Comparison of ENCODE assay signal across 1 cellular context in genomic region chr17:64084086-64084939, GRCh38.
TF ChIP-seq lines count a peak whose summit lies in the region.

No MANE protein-coding gene starts in this region.

TF ChIP-seq in HepG2, 621 proteins besides CTCF, POLR2A, EP300 and RAD21 (continued from another document):
- TF ChIP-seq, protein P1, sequence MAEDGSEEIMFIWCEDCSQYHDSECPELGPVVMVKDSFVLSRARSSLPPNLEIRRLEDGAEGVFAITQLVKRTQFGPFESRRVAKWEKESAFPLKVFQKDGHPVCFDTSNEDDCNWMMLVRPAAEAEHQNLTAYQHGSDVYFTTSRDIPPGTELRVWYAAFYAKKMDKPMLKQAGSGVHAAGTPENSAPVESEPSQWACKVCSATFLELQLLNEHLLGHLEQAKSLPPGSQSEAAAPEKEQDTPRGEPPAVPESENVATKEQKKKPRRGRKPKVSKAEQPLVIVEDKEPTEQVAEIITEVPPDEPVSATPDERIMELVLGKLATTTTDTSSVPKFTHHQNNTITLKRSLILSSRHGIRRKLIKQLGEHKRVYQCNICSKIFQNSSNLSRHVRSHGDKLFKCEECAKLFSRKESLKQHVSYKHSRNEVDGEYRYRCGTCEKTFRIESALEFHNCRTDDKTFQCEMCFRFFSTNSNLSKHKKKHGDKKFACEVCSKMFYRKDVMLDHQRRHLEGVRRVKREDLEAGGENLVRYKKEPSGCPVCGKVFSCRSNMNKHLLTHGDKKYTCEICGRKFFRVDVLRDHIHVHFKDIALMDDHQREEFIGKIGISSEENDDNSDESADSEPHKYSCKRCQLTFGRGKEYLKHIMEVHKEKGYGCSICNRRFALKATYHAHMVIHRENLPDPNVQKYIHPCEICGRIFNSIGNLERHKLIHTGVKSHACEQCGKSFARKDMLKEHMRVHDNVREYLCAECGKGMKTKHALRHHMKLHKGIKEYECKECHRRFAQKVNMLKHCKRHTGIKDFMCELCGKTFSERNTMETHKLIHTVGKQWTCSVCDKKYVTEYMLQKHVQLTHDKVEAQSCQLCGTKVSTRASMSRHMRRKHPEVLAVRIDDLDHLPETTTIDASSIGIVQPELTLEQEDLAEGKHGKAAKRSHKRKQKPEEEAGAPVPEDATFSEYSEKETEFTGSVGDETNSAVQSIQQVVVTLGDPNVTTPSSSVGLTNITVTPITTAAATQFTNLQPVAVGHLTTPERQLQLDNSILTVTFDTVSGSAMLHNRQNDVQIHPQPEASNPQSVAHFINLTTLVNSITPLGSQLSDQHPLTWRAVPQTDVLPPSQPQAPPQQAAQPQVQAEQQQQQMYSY (CRISPR knock-in tag; IDR thresholded peaks at IDR 0.05): peak; percentile 94
- TF ChIP-seq FOXP4 (CRISPR knock-in tag; IDR thresholded peaks at IDR 0.05): peak; percentile 58; the same call in 1 of the 2 replicates
- no peak for TF ChIP-seq ZNF605 (CRISPR knock-in tag; IDR thresholded peaks at IDR 0.05)
- 0 out of 2 replicates have a peak, but pooled peaks have one; percentile 12 for TF ChIP-seq MLXIP (CRISPR knock-in tag; IDR thresholded peaks at IDR 0.05; ENCODE audit: borderline replicate concordance)
- TF ChIP-seq ZFY (CRISPR knock-in tag; IDR thresholded peaks at IDR 0.05): peak; percentile 30
- 0 out of 2 replicates have a peak, but pooled peaks have one; percentile 24 for TF ChIP-seq ZNF788 (CRISPR knock-in tag; IDR thresholded peaks at IDR 0.05; ENCODE audit: borderline replicate concordance)
- TF ChIP-seq ZNF362 (CRISPR knock-in tag; IDR thresholded peaks at IDR 0.05; ENCODE audit: borderline replicate concordance): peak; percentile 68
- TF ChIP-seq ZSCAN30 (CRISPR knock-in tag; IDR thresholded peaks at IDR 0.05): no peak
- TF ChIP-seq ZNF768 (CRISPR knock-in tag; IDR thresholded peaks at IDR 0.05): no peak
- TF ChIP-seq HNRNPK (IDR thresholded peaks at IDR 0.05; ENCODE audit: low read depth, low read length, poor library complexity, severe bottlenecking): no peak
